Comparison of ENCODE assay signal across 9 cellular contexts in genomic region chr6:27829453-27830211, GRCh38.
DNase-seq lines count a peak whose midpoint lies in the region; ATAC-seq and TF ChIP-seq lines count a peak whose summit lies in the region.
"Had no signal": no experiment of that assay in that cellular context is flagged by ENCODE, and none has a peak within 500 bp of the region (broad histone marks: within the 10 kb centered on the region; RNA-seq: fewer than 3 reads in every experiment).

No MANE protein-coding gene starts in this region.

- TF ChIP-seq CTCF in WTC11 (IDR thresholded peaks at IDR 0.05) (no peak), glutamatergic neuron (IDR thresholded peaks at IDR 0.05; ENCODE audit: partially characterized antibody, unreplicated experiment) (no peak)

- peak overlapping the region; percentile 84 for H3K4me3 Mint-ChIP-seq in activated T-cell treated with anti-CD3 and anti-CD28 coated beads, Interleukin-2, amount 50 U/mL, for 24 hours
- H3K4me3 Mint-ChIP-seq in WTC11 (peak overlapping the region; percentile 97), glutamatergic neuron (ENCODE audit: unreplicated experiment) (peak overlapping the region; percentile 94)

- peaks cover 46% of the 10 kb centered on the region for H3K4me1 Mint-ChIP-seq in activated T-cell treated with anti-CD3 and anti-CD28 coated beads, Interleukin-2, amount 50 U/mL, for 24 hours (ENCODE audit: low read depth)
- H3K4me1 Mint-ChIP-seq in WTC11, result peaks cover 33% of the 10 kb centered on the region
- peaks cover 5% of the 10 kb centered on the region for H3K4me1 Mint-ChIP-seq in glutamatergic neuron (ENCODE audit: low read depth, unreplicated experiment)

- 87% methylated on average over 9 of the region's 9 CpGs for WGBS in thymus

- H3K36me3 ChIP-seq in thymus (ENCODE audit: control insufficient read depth, insufficient read depth), result no peaks in the 10 kb centered on the region

- H3K9me3 Mint-ChIP-seq in activated T-cell treated with anti-CD3 and anti-CD28 coated beads, Interleukin-2, amount 50 U/mL, for 24 hours, result peaks cover 2% of the 10 kb centered on the region
- H3K9me3 Mint-ChIP-seq in WTC11 (peaks cover 8% of the 10 kb centered on the region), glutamatergic neuron (ENCODE audit: unreplicated experiment) (peaks cover 17% of the 10 kb centered on the region)

- no peaks in the 10 kb centered on the region for H3K27me3 Mint-ChIP-seq in activated T-cell treated with anti-CD3 and anti-CD28 coated beads, Interleukin-2, amount 50 U/mL, for 24 hours
- H3K27me3 Mint-ChIP-seq in WTC11 (ENCODE audit: low read depth) (no peaks in the 10 kb centered on the region), glutamatergic neuron (ENCODE audit: unreplicated experiment) (peaks cover 13% of the 10 kb centered on the region)

- CTCF ChIA-PET in WTC11 (lab: Charles Lee), result no interaction called here

- POLR2A ChIA-PET in WTC11 (lab: Charles Lee), result interaction anchor here (1.0 to 11.2 kb wide), 9 partner anchors 8 to 1559 kb away, joined by 3 to 300 read pairs (median 23); a partner anchor contains a TSS

- H3K4me3 ChIP-seq in thymus (ENCODE audit: low read length), result peak overlapping the region; percentile 48

- H3K27ac Mint-ChIP-seq in activated T-cell treated with anti-CD3 and anti-CD28 coated beads, Interleukin-2, amount 50 U/mL, for 24 hours, result peak overlapping the region; percentile 95
- peak overlapping the region; percentile 99 for H3K27ac Mint-ChIP-seq in WTC11
- H3K27ac Mint-ChIP-seq in glutamatergic neuron (ENCODE audit: unreplicated experiment), result peak overlapping the region; percentile 95

- no peaks in the 10 kb centered on the region for H3K27me3 ChIP-seq in thymus (ENCODE audit: control insufficient read depth, insufficient read depth)

- no peak for DNase-seq in activated T-cell treated with anti-CD3 and anti-CD28 coated beads, Interleukin-2, amount 50 U/mL, for 24 hours
- DNase-seq in activated T-cell treated with anti-CD3 and anti-CD28 coated beads, Interleukin-2, amount 50 U/mL, for 1 hour, result no peak
- DNase-seq in WTC11 (ENCODE audit: low spot score) (no peak), glutamatergic neuron (no peak), cerebellar cortex (ENCODE audit: low spot score) (no peak)
- DNase-seq in stimulated activated CD8-positive, alpha-beta memory T cell treated with anti-CD3 and anti-CD28 coated beads, Interleukin-4, amount 100 ng/mL, for 48 hours, result no peak
- DNase-seq: OCI-M1 had no signal

- peaks cover 2% of the 10 kb centered on the region for H3K4me1 ChIP-seq in thymus (ENCODE audit: control insufficient read depth, insufficient read depth, low read length)

- H3K27ac ChIP-seq in thymus (ENCODE audit: low read depth), result no peak overlapping the region

- no peaks in the 10 kb centered on the region for H3K9me3 ChIP-seq in thymus (ENCODE audit: control insufficient read depth)

- ATAC-seq in WTC11, result no peak
- no peak for ATAC-seq in GM18520 (IDR thresholded peaks at IDR 0.05; ENCODE audit: unreplicated experiment)

- H3K36me3 Mint-ChIP-seq in activated T-cell treated with anti-CD3 and anti-CD28 coated beads, Interleukin-2, amount 50 U/mL, for 24 hours (ENCODE audit: low read depth), result peaks cover 11% of the 10 kb centered on the region
- peaks cover 26% of the 10 kb centered on the region for H3K36me3 Mint-ChIP-seq in WTC11
- H3K36me3 Mint-ChIP-seq in glutamatergic neuron (ENCODE audit: unreplicated experiment), result peaks cover 4% of the 10 kb centered on the region

TF ChIP-seq in WTC11, 78 proteins besides CTCF, POLR2A, EP300 and RAD21:
- TF ChIP-seq TP53 (CRISPR knock-in tag; IDR thresholded peaks at IDR 0.05) (no peak), ZBTB21 (CRISPR knock-in tag; IDR thresholded peaks at IDR 0.05; ENCODE audit: borderline replicate concordance) (no peak), GABPB1 (CRISPR knock-in tag; IDR thresholded peaks at IDR 0.05) (no peak), MYBL2 (CRISPR knock-in tag; IDR thresholded peaks at IDR 0.05) (no peak), E2F5 (CRISPR knock-in tag; IDR thresholded peaks at IDR 0.05) (no peak), SOX15 (CRISPR knock-in tag; IDR thresholded peaks at IDR 0.05) (no peak), ZNF671 (CRISPR knock-in tag; IDR thresholded peaks at IDR 0.05) (no peak), ZNF263 (CRISPR knock-in tag; IDR thresholded peaks at IDR 0.05; ENCODE audit: low read depth) (no peak), NFE2L1 (CRISPR knock-in tag; IDR thresholded peaks at IDR 0.05) (no peak), MXD4 (CRISPR knock-in tag; IDR thresholded peaks at IDR 0.05; ENCODE audit: borderline replicate concordance) (no peak), ZNF423 (CRISPR knock-in tag; IDR thresholded peaks at IDR 0.05) (no peak), SMAD3 (CRISPR knock-in tag; IDR thresholded peaks at IDR 0.05; ENCODE audit: borderline replicate concordance) (no peak), ZNF396 (CRISPR knock-in tag; IDR thresholded peaks at IDR 0.05; ENCODE audit: borderline replicate concordance) (no peak), STAT6 (CRISPR knock-in tag; conservative IDR thresholded peaks at IDR 0.05; ENCODE audit: low read depth) (no peak), AR (CRISPR knock-in tag; IDR thresholded peaks at IDR 0.05) (no peak), PREB (CRISPR knock-in tag; IDR thresholded peaks at IDR 0.05; ENCODE audit: borderline replicate concordance) (no peak), CREM (CRISPR knock-in tag; IDR thresholded peaks at IDR 0.05) (no peak)
- TF ChIP-seq, protein P1, sequence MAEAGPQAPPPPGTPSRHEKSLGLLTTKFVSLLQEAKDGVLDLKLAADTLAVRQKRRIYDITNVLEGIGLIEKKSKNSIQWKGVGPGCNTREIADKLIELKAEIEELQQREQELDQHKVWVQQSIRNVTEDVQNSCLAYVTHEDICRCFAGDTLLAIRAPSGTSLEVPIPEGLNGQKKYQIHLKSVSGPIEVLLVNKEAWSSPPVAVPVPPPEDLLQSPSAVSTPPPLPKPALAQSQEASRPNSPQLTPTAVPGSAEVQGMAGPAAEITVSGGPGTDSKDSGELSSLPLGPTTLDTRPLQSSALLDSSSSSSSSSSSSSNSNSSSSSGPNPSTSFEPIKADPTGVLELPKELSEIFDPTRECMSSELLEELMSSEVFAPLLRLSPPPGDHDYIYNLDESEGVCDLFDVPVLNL (CRISPR knock-in tag; IDR thresholded peaks at IDR 0.05; ENCODE audit: borderline replicate concordance, low read depth), result no peak
